Comparison of ENCODE assay signal across 21 cellular contexts in genomic region chr4:141390527-141391046, GRCh38.
DNase-seq lines count a peak whose midpoint lies in the region; ATAC-seq, FAIRE-seq and TF ChIP-seq lines count a peak whose summit lies in the region.
"Had no signal": no experiment of that assay in that cellular context is flagged by ENCODE, and none has a peak within 500 bp of the region (broad histone marks: within the 10 kb centered on the region; RNA-seq: fewer than 3 reads in every experiment).

No MANE protein-coding gene starts in this region.

- H3K27me3 ChIP-seq in Loucy (ENCODE audit: insufficient read depth, low read length, poor library complexity, severe bottlenecking) (no peaks in the 10 kb centered on the region), keratinocyte (ENCODE audit: control insufficient read depth, extremely low read depth, insufficient read depth, low read length) (no peaks in the 10 kb centered on the region)
- H3K27me3 ChIP-seq: BE2C had no signal

- dilution Hi-C loops in keratinocyte (cut with MboI; ENCODE audit: extremely low pct_ligation_motif_present, low sequenced_read_pairs), result no loop called here

- H3K4me2 ChIP-seq in Loucy (ENCODE audit: low read depth, low read length, poor library complexity, severe bottlenecking), result no peak overlapping the region
- H3K4me2 ChIP-seq in keratinocyte (ENCODE audit: control insufficient read depth, extremely low read depth, insufficient read depth, low read depth, low read length), result no peak overlapping the region

- H3K9me1 ChIP-seq in keratinocyte (ENCODE audit: control insufficient read depth, extremely low read depth, insufficient read depth, low read length), result no peaks in the 10 kb centered on the region

- TF ChIP-seq CTCF in Loucy (conservative IDR thresholded peaks at IDR 0.05; ENCODE audit: low read length), result no peak
- no peak for TF ChIP-seq CTCF in keratinocyte (optimal IDR thresholded peaks at IDR 0.05 in 1 of 3, IDR thresholded peaks at IDR 0.05 in 1 of 3, conservative IDR thresholded peaks at IDR 0.05 in 1 of 3; ENCODE audit: extremely low read depth in 1 of 3, insufficient read depth in 2 of 3, low read length in 3 of 3)

- H3K9ac ChIP-seq in Loucy (ENCODE audit: low read depth, low read length, poor library complexity, severe bottlenecking), result no peak overlapping the region
- no peak overlapping the region for H3K9ac ChIP-seq in keratinocyte (ENCODE audit: control insufficient read depth, extremely low read depth, insufficient read depth, low read length)

- H2AFZ ChIP-seq in Loucy (ENCODE audit: low read length) (0 out of 2 replicates have a peak overlapping the region, but pooled peaks have one; percentile 41), keratinocyte (ENCODE audit: control insufficient read depth, low read length) (no peak overlapping the region)
- H2AFZ ChIP-seq: PC-9 had no signal

- no peaks in the 10 kb centered on the region for H3K36me3 ChIP-seq in Loucy (ENCODE audit: insufficient read depth, low read length)
- H3K36me3 ChIP-seq in keratinocyte (ENCODE audit: control insufficient read depth in 2 of 2, extremely low read depth in 1 of 2, insufficient read depth in 2 of 2, low read length in 2 of 2), result no peaks in the 10 kb centered on the region
- H3K36me3 ChIP-seq: BE2C had no signal

- H3K79me2 ChIP-seq in Loucy (ENCODE audit: insufficient read depth, low read length) (no peaks in the 10 kb centered on the region), keratinocyte (ENCODE audit: control insufficient read depth, insufficient read depth, low read length) (no peaks in the 10 kb centered on the region)

- H3K4me1 ChIP-seq in Loucy (ENCODE audit: insufficient read depth, low read length, poor library complexity, severe bottlenecking), result peaks cover 8% of the 10 kb centered on the region
- H3K4me1 ChIP-seq in keratinocyte (ENCODE audit: control insufficient read depth, extremely low read depth, insufficient read depth, low read length), result peaks cover 32% of the 10 kb centered on the region
- H3K4me1 ChIP-seq: Caco-2 had no signal

- no peak for FAIRE-seq in keratinocyte (lab: Jason Lieb, UNC)
- no peak for FAIRE-seq in GM19239 (lab: Jason Lieb, UNC)
- FAIRE-seq: A204.1, H1 had no signal

- ATAC-seq in GM18907 (IDR thresholded peaks at IDR 0.05; ENCODE audit: unreplicated experiment) (peak; percentile 48), HG02642 (IDR thresholded peaks at IDR 0.05; ENCODE audit: poor library complexity, unreplicated experiment) (peak; percentile 56), GM18870 (IDR thresholded peaks at IDR 0.05; ENCODE audit: unreplicated experiment) (no peak)

- no peaks in the 10 kb centered on the region for H3K9me2 ChIP-seq in Loucy (replicated peaks; ENCODE audit: low read depth, low read length)

- H3K4me3 ChIP-seq in Loucy (ENCODE audit: low read length, poor library complexity, severe bottlenecking), result no peak overlapping the region
- H3K4me3 ChIP-seq in keratinocyte (ENCODE audit: control insufficient read depth in 2 of 3, extremely low read depth in 1 of 3, insufficient read depth in 2 of 3, low read depth in 1 of 3, low read length in 3 of 3), result no peak overlapping the region
- H3K4me3 ChIP-seq: PC-9 had no signal

- no peak for DNase-seq in keratinocyte (ENCODE audit: low read depth, low spot score)
- no peak for DNase-seq in DMS53 treated with DMSO at 0.1 percent for 48 hours (lab: John Stamatoyannopoulos, UW; ENCODE audit: unreplicated experiment)
- no peak for DNase-seq in GM19239 (ENCODE audit: insufficient read length, low spot score)
- DNase-seq in NCI-H1436 (lab: John Stamatoyannopoulos, UW), result no peak
- DNase-seq: BE2C; Caco-2; CD4-positive, CD25-positive, alpha-beta regulatory T cell; GF-D8; KBM-7; NCI-H1417 treated with DMSO at 0.1 percent for 48 hours; NCI-H1930; NCI-H2171; NCI-H526 treated with DMSO at 0.1 percent for 48 hours; PC-9 had no signal

- no peaks in the 10 kb centered on the region for H3K9me3 ChIP-seq in Loucy (ENCODE audit: insufficient read depth, low read depth, low read length)
- H3K9me3 ChIP-seq in keratinocyte (ENCODE audit: control insufficient read depth, low read depth, low read length), result no peaks in the 10 kb centered on the region
- H3K9me3 ChIP-seq: BE2C, Caco-2 had no signal

- H3F3A ChIP-seq in Loucy (ENCODE audit: low read depth), result no peaks in the 10 kb centered on the region

- peak overlapping the region; percentile 30 for H3K27ac ChIP-seq in keratinocyte (ENCODE audit: control insufficient read depth, insufficient read depth, low read length)
- H3K27ac ChIP-seq: PC-9, RWPE1 had no signal

- H4K20me1 ChIP-seq in Loucy (ENCODE audit: insufficient read depth, low read length, poor library complexity, severe bottlenecking), result no peaks in the 10 kb centered on the region
- no peaks in the 10 kb centered on the region for H4K20me1 ChIP-seq in keratinocyte (ENCODE audit: control insufficient read depth, extremely low read depth, insufficient read depth, low read length)
